8 cellular contexts compared by ENCODE assay signal in the genomic region with DNA sequence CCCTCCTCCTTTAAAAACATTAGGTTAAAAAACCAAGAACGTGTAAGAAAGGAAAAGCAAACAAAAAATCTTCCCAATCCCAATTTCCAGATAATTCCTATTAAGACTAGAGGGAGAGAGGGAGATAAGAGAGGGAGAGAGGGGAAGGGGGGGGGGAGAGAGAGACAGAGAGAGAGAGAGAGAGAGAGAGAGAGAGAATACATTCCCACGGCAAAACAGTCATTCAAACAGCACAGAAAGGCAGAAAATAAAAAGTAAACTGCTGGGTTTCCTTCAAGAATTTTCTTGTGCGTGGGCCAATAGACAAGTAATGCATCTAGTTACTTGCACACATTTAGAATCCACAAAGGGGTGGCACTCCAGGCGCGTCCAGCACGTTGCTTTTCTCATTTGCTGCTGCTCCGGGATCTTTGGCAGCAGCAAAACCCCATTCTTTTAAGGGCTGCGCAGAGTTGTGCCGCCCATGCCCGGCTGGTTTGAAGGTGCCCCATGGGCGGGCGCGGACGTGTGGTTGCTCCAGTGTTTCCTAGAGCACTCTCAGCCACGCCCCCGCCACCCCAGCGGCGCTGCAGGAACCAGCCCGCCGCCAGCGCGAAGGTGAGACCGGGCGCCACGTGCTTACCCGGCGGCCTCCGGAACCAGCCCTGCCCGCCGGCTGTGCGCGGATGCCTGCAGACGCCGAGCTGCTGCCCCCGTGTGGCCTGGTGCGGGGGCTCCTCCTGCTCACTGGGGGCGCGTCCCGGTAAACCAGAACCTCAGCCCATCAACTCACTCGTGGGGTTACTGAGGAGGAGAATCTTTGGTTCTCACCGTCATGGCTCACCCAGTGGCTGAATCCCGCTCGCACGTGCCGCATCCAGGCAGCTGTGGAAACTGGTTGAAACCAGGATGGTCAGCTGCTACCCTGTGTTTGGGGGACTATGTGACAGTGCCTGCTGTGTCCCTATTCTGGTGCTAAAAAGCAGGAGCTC. TPM values are rescaled to one million over a fixed set of nuclear protein-coding genes. Genes with fewer than 3 reads are reported as not detected.
DNase-seq lines count a peak whose midpoint lies in the region; ATAC-seq and TF ChIP-seq lines count a peak whose summit lies in the region.

No MANE protein-coding gene starts in this region.

- H3K27ac ChIP-seq in IMR-90 (ENCODE audit: insufficient read depth, low read length): no peak overlapping the region

- no peak overlapping the region; a peak in 1 of 4 replicates for H4K8ac ChIP-seq in IMR-90 (ENCODE audit: low read depth in 2 of 2, low read length in 2 of 2)

- H2AK9ac ChIP-seq in IMR-90 (replicated peaks; ENCODE audit: low read depth, low read length, poor library complexity): no peak overlapping the region

- H3K36me3 Mint-ChIP-seq in activated naive CD4-positive, alpha-beta T cell treated with anti-CD3 and anti-CD28 coated beads, Interleukin-2, amount 10 ng/mL, durations not matched to agents 7 days and 5 days: no peaks in the 10 kb centered on the region

- no TSS peak for BruUV-seq in IMR-90 (replicated peaks; lab: Mats Ljungman, UMichigan)

- dilution Hi-C loops in IMR-90 (cut with HindIII; ENCODE audit: low sequenced_read_pairs, unreplicated experiment): no loop called here

- H3K18ac ChIP-seq in IMR-90 (ENCODE audit: low read depth, low read length): no peak overlapping the region

- H3K9me3 Mint-ChIP-seq in activated naive CD4-positive, alpha-beta T cell treated with anti-CD3 and anti-CD28 coated beads, Interleukin-2, amount 10 ng/mL, durations not matched to agents 7 days and 5 days: no peaks in the 10 kb centered on the region

- H3K79me1 ChIP-seq in IMR-90 (ENCODE audit: low read depth in 1 of 2, low read length in 2 of 2): no peaks in the 10 kb centered on the region

- no peaks in the 10 kb centered on the region for H3K9me3 ChIP-seq in IMR-90 (ENCODE audit: control insufficient read depth, insufficient read depth, low read length)

- H4K5ac ChIP-seq in IMR-90 (ENCODE audit: low read depth, low read length): no peak overlapping the region

- peaks cover 39% of the 10 kb centered on the region for H3K27me3 ChIP-seq in IMR-90 (ENCODE audit: control insufficient read depth, insufficient read depth, low read length)

- in situ Hi-C loops in IMR-90 (cut with MboI; ENCODE audit: low sequenced_read_pairs): loop anchor here (25.0 kb wide), 1 partner anchor 1029 kb away; no protein-coding TSS in a partner anchor
- in situ Hi-C loops in SK-MEL-5 (cut with HindIII; ENCODE audit: low pct_unique_long_range_greater_than_20kb, low sequenced_read_pairs): no loop called here

- peak; percentile 74 for TF ChIP-seq RAD21 in IMR-90 (IDR thresholded peaks at IDR 0.05; ENCODE audit: low read length)

- no peak overlapping the region for H2BK5ac ChIP-seq in IMR-90 (ENCODE audit: low read depth, low read length, poor library complexity, severe bottlenecking)

- peak; percentile 68 for TF ChIP-seq CTCF in IMR-90 (conservative IDR thresholded peaks at IDR 0.05; ENCODE audit: low read depth, low read length)

- no peak overlapping the region for H3K27ac Mint-ChIP-seq in activated naive CD4-positive, alpha-beta T cell treated with anti-CD3 and anti-CD28 coated beads, Interleukin-2, amount 10 ng/mL, durations not matched to agents 7 days and 5 days

- intact Hi-C loops in IMR-90 (cut with micrococcal nuclease) (loop anchor here (1.0 to 2.0 kb wide), 3 partner anchors 299 to 576 kb away; no protein-coding TSS in a partner anchor), head of caudate nucleus (cut with DNase I) (loop anchor here (5.0 to 10.0 kb wide), 2 partner anchors 306 to 569 kb away; no protein-coding TSS in a partner anchor)

- no peaks in the 10 kb centered on the region for H3K4me1 ChIP-seq in IMR-90 (ENCODE audit: control insufficient read depth, insufficient read depth, low read length)

- no peak overlapping the region for H2AK5ac ChIP-seq in IMR-90 (ENCODE audit: low read depth, low read length)

- no peak overlapping the region for H3K9ac ChIP-seq in IMR-90 (ENCODE audit: low read depth, low read length)

- H2BK20ac ChIP-seq in IMR-90 (ENCODE audit: low read depth, low read length): no peak overlapping the region

- 0 out of 2 replicates have a peak overlapping the region, but pooled peaks have one; percentile 38 for H3K23ac ChIP-seq in IMR-90 (ENCODE audit: low read depth, low read length)

- no peaks in the 10 kb centered on the region for H3K36me3 ChIP-seq in IMR-90 (ENCODE audit: control insufficient read depth, insufficient read depth, low read length)

- H4K91ac ChIP-seq in IMR-90 (ENCODE audit: insufficient read depth, low read depth, low read length): no peak overlapping the region

- CTCF ChIA-PET in IMR-90 (lab: Yijun Ruan, JAX): interaction anchor here (0.6 to 1.0 kb wide), 5 partner anchors 29 to 813 kb away, joined by 3 read pairs; no protein-coding TSS in a partner anchor
- CTCF ChIA-PET in activated naive CD4-positive, alpha-beta T cell treated with anti-CD3 and anti-CD28 coated beads, Interleukin-2, amount 10 ng/mL, durations not matched to agents 7 days and 5 days (lab: Charles Lee): interaction anchor here (0.9 to 1.8 kb wide), 4 partner anchors 9 to 48 kb away, joined by 3 to 6 read pairs (median 5); no protein-coding TSS in a partner anchor

- no peak overlapping the region for H2BK15ac ChIP-seq in IMR-90 (ENCODE audit: low read depth, low read length)

- H2AFZ ChIP-seq in IMR-90 (replicated peaks; ENCODE audit: low read length, poor library complexity): peak overlapping the region; percentile 82

- peak overlapping the region; percentile 68 for H3K4me2 ChIP-seq in IMR-90 (ENCODE audit: low read depth, low read length)

- no peak overlapping the region for H3K4ac ChIP-seq in IMR-90 (ENCODE audit: low read depth, low read length)

- peaks cover 78% of the 10 kb centered on the region for H3K27me3 Mint-ChIP-seq in activated naive CD4-positive, alpha-beta T cell treated with anti-CD3 and anti-CD28 coated beads, Interleukin-2, amount 10 ng/mL, durations not matched to agents 7 days and 5 days

- H3K9me1 ChIP-seq in IMR-90 (ENCODE audit: insufficient read depth, low read length): no peaks in the 10 kb centered on the region

- H3K56ac ChIP-seq in IMR-90 (ENCODE audit: extremely low read depth, insufficient read depth, low read length): no peak overlapping the region

- POLR2A ChIA-PET in IMR-90 (lab: Charles Lee; ENCODE audit: unreplicated experiment): no interaction called here

- WGBS in IMR-90 (ENCODE audit: extremely low coverage in 2 of 2, insufficient read length in 1 of 2), 2 experiments: 5% methylated on average over 20 of the region's 45 CpGs; no CpG with 5 or more reads in 1 of the 2 experiments

- H3K4me3 Mint-ChIP-seq in activated naive CD4-positive, alpha-beta T cell treated with anti-CD3 and anti-CD28 coated beads, Interleukin-2, amount 10 ng/mL, durations not matched to agents 7 days and 5 days: no peak overlapping the region

- peak overlapping the region; percentile 14; the same call in 1 of the 2 replicates for H3K4me3 ChIP-seq in IMR-90 (ENCODE audit: insufficient read depth, low read depth, low read length)

- peak; percentile 92 for ATAC-seq in GM21723 (IDR thresholded peaks at IDR 0.05; ENCODE audit: unreplicated experiment)
- peak; percentile 98 for ATAC-seq in IMR-90 (ENCODE audit: low read depth)

- peak; percentile 12 for DNase-seq in DMS79 (lab: John Stamatoyannopoulos, UW)
- peak; percentile 49 for DNase-seq in IMR-90
- peak; percentile 62 for DNase-seq in SK-MEL-5 (ENCODE audit: low read depth, low spot score)
- DNase-seq in activated naive CD4-positive, alpha-beta T cell treated with anti-CD3 and anti-CD28 coated beads, Interleukin-2, amount 10 ng/mL, durations not matched to agents 7 days and 5 days: peak; percentile 85
- DNase-seq in head of caudate nucleus: peak; percentile 20 to 86 (median 71)
- DNase-seq in putamen (ENCODE audit: low spot score): peak; percentile 33
- DNase-seq in AML-193 (lab: John Stamatoyannopoulos, UW): no peak

- H4K20me1 ChIP-seq in IMR-90 (ENCODE audit: insufficient read depth, low read length): no peaks in the 10 kb centered on the region

- H3K14ac ChIP-seq in IMR-90 (replicated peaks; ENCODE audit: low read depth, low read length): no peak overlapping the region

- no peak overlapping the region for H2BK120ac ChIP-seq in IMR-90 (ENCODE audit: low read depth, low read length)

- peaks cover 6% of the 10 kb centered on the region for H3K4me1 Mint-ChIP-seq in activated naive CD4-positive, alpha-beta T cell treated with anti-CD3 and anti-CD28 coated beads, Interleukin-2, amount 10 ng/mL, durations not matched to agents 7 days and 5 days

- no peak for TF ChIP-seq POLR2A in IMR-90 (IDR thresholded peaks at IDR 0.05; ENCODE audit: low read depth, low read length)

TF ChIP-seq in IMR-90, 13 proteins besides CTCF, POLR2A, EP300 and RAD21 (continues in another document):
- no peak for TF ChIP-seq MAFK (IDR thresholded peaks at IDR 0.05; ENCODE audit: low read depth, low read length)
- TF ChIP-seq BHLHE40 (IDR thresholded peaks at IDR 0.05; ENCODE audit: low read depth, low read length): peak; percentile 47
- TF ChIP-seq, protein P1, sequence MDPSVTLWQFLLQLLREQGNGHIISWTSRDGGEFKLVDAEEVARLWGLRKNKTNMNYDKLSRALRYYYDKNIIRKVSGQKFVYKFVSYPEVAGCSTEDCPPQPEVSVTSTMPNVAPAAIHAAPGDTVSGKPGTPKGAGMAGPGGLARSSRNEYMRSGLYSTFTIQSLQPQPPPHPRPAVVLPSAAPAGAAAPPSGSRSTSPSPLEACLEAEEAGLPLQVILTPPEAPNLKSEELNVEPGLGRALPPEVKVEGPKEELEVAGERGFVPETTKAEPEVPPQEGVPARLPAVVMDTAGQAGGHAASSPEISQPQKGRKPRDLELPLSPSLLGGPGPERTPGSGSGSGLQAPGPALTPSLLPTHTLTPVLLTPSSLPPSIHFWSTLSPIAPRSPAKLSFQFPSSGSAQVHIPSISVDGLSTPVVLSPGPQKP (IDR thresholded peaks at IDR 0.05; ENCODE audit: borderline replicate concordance, low read depth, low read length): no peak
- peak; percentile 96 for TF ChIP-seq MXI1 (IDR thresholded peaks at IDR 0.05; ENCODE audit: borderline replicate concordance, low read depth, low read length)

RNA-seq across cellular contexts. Expression of gene STC2, which starts 44.6 kb away (rescaled TPM):
- total RNA-seq in IMR-90 (2012; rRNA removed): 87.5 and 259 TPM in 2 replicates
- 157 and 270 TPM in 2 replicates for polyA plus RNA-seq in IMR-90 (2012; rRNA removed)
- polyA plus RNA-seq in IMR-90 (2012; cell fraction: cytosol; rRNA removed): 105 and 264 TPM in 2 replicates
- 249 and 547 TPM in 2 replicates for polyA plus RNA-seq in IMR-90 (2012; cell fraction: nucleus; rRNA removed; ENCODE audit: low replicate concordance)
- total RNA-seq in SK-MEL-5 (2014; rRNA removed; shearing (Covaris generic)): 0.13 and 0.43 TPM in 2 replicates
- 0.04 and 0.09 TPM in 2 replicates for polyA plus RNA-seq in SK-MEL-5 (2015; cell fraction: cytosol; rRNA removed)
- 0.22 TPM in 1 of 2 replicates, not detected in the other for polyA plus RNA-seq in SK-MEL-5 (2015; cell fraction: nucleus; rRNA removed)

RNA-seq across cellular contexts. Expression of gene NKX2-5, which starts 48.6 kb away (rescaled TPM):
- total RNA-seq in IMR-90 (2012; rRNA removed): not detected in 2 replicates
- not detected in 2 replicates for polyA plus RNA-seq in IMR-90 (2012; rRNA removed)
- polyA plus RNA-seq in IMR-90 (2012; cell fraction: cytosol; rRNA removed): not detected in 2 replicates
- polyA plus RNA-seq in IMR-90 (2012; cell fraction: nucleus; rRNA removed; ENCODE audit: low replicate concordance): 0.03 and 0.05 TPM in 2 replicates
- total RNA-seq in SK-MEL-5 (2014; rRNA removed; shearing (Covaris generic)): not detected in 2 replicates
- not detected in 2 replicates for polyA plus RNA-seq in SK-MEL-5 (2015; cell fraction: cytosol; rRNA removed)
- polyA plus RNA-seq in SK-MEL-5 (2015; cell fraction: nucleus; rRNA removed): not detected in 2 replicates

Comparison
In these comparisons a context has a peak if more than half of its experiments do, and no peak if none do; other contexts are left out.
1. DNase-seq: peak in DMS79 (single experiment), IMR-90 (single experiment), SK-MEL-5 (single experiment), activated naive CD4-positive, alpha-beta T cell treated with anti-CD3 and anti-CD28 coated beads, Interleukin-2, amount 10 ng/mL, durations not matched to agents 7 days and 5 days (single experiment), head of caudate nucleus (42 of 42) and putamen (single experiment); none in AML-193 (0 of 2).
2. RNA of gene STC2, which starts 44.6 kb away (total RNA-seq): 87.5 to 259 TPM in IMR-90; 0.13 to 0.43 TPM in SK-MEL-5; every median in the first group is over 10 times any median in the second.